Comparison of ENCODE assay signal across 1 cellular context in genomic region chr11:115939726-115940421, GRCh38.
TF ChIP-seq lines count a peak whose summit lies in the region.

No MANE protein-coding gene starts in this region.

TF ChIP-seq in HEK293, 187 proteins besides CTCF, POLR2A, EP300 and RAD21 (continued from another document):
- TF ChIP-seq ZNF473 (tag by site-specific recombination; IDR thresholded peaks at IDR 0.05) (no peak), ZNF391 (tag by site-specific recombination; IDR thresholded peaks at IDR 0.05; ENCODE audit: borderline replicate concordance, low read depth) (no peak), EGR2 (tag by site-specific recombination; IDR thresholded peaks at IDR 0.05; ENCODE audit: low read depth) (peak; percentile 71), ZFHX2 (tag by site-specific recombination; conservative IDR thresholded peaks at IDR 0.05) (peak; percentile 31), MEIS1 (CRISPR knock-in tag; IDR thresholded peaks at IDR 0.05; ENCODE audit: borderline replicate concordance) (no peak), ZNF404 (tag by site-specific recombination; IDR thresholded peaks at IDR 0.05) (no peak), ZNF292 (tag by site-specific recombination; IDR thresholded peaks at IDR 0.05; ENCODE audit: borderline replicate concordance, low read depth) (no peak), OSR2 (tag by site-specific recombination; IDR thresholded peaks at IDR 0.05) (no peak)
